In the genomic region with DNA sequence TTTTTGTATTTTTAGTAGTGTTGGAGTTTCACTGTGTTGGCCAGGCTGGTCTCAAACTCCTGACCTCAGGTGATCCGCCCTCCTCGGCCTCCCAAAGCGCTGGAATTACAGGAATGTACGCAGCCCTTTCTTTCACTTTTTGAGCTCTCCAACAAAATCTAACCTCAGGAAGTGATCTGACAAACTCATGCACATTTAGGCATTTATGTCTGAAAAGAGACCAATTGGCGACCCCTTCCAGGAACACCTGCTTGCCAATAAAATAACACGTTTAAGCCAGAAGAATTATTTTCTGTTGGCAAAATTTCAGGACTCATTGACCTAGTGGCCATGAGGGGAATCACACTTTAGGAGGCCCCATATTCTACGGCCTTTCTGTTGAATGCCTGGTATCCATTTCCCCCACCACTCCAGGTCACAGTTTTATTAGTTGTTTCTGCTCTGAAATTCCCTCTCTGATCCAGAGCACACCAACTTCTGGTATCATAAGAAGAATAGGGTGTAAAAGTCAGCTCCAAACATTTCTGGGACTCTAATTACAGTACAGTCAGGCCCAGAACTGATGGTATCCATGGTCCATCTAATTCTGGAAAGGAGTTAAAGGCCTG, we compare ENCODE assay signal across 10 cellular contexts.
DNase-seq lines count a peak whose midpoint lies in the region; ATAC-seq, FAIRE-seq and TF ChIP-seq lines count a peak whose summit lies in the region.
"Had no signal": no experiment of that assay in that cellular context is flagged by ENCODE, and none has a peak within 500 bp of the region (broad histone marks: within the 10 kb centered on the region; RNA-seq: fewer than 3 reads in every experiment).

No MANE protein-coding gene starts in this region.

- H3K4me1 Mint-ChIP-seq in WTC11: peaks cover 20% of the 10 kb centered on the region
- H3K4me1 Mint-ChIP-seq: CD8-positive, alpha-beta memory T cell had no signal

- H3K4me3 Mint-ChIP-seq in WTC11: no peak overlapping the region
- H3K4me3 Mint-ChIP-seq: CD8-positive, alpha-beta memory T cell had no signal

- ATAC-seq in WTC11: peak; percentile 74
- peak in 1 of 2 donors; percentile 20 for ATAC-seq in right cardiac atrium

- intact Hi-C loops in right cardiac atrium (cut with DNase I): no loop called here

- DNase-seq in activated CD8-positive, alpha-beta memory T cell treated with anti-CD3 and anti-CD28 coated beads for 24 hours: peak; percentile 11
- no peak for DNase-seq in activated CD8-positive, alpha-beta memory T cell treated with anti-CD3 and anti-CD28 coated beads, Interleukin-2, amount 50 U/mL, for 4 hours
- DNase-seq in WTC11 (ENCODE audit: low spot score): no peak
- no peak for DNase-seq in right cardiac atrium
- DNase-seq in urothelium cell line (ENCODE audit: low spot score): peak; percentile 59
- no peak for DNase-seq in NCI-H510A treated with DMSO at 0.1 percent for 48 hours (lab: John Stamatoyannopoulos, UW)
- no peak for DNase-seq in activated CD4-positive, CD25-positive, alpha-beta regulatory T cell (lab: John Stamatoyannopoulos, UW)
- DNase-seq in DMS79 (lab: John Stamatoyannopoulos, UW): no peak
- DNase-seq: CD8-positive, alpha-beta memory T cell; NCI-H1092 treated with DMSO at 0.1 percent for 48 hours had no signal

- peaks cover 36% of the 10 kb centered on the region for H3K9me3 Mint-ChIP-seq in WTC11

- peak; percentile 56 for TF ChIP-seq CTCF in WTC11 (IDR thresholded peaks at IDR 0.05)

- WGBS in right cardiac atrium: 80% methylated on average over 7 of the region's 7 CpGs

- H3K27me3 ChIP-seq in right cardiac atrium (ENCODE audit: control insufficient read depth, insufficient read depth): no peaks in the 10 kb centered on the region

- no peaks in the 10 kb centered on the region for H3K9me3 ChIP-seq in right cardiac atrium (ENCODE audit: control insufficient read depth, low read length)

- H3K4me3 ChIP-seq in right cardiac atrium (ENCODE audit: low read length): no peak overlapping the region

- H3K27ac Mint-ChIP-seq in WTC11: no peak overlapping the region

- FAIRE-seq in urothelium cell line (lab: Jason Lieb, UNC): no peak

- no peaks in the 10 kb centered on the region for H3K4me1 ChIP-seq in right cardiac atrium (ENCODE audit: control insufficient read depth, insufficient read depth, low read length)

- H3K27ac ChIP-seq in right cardiac atrium (ENCODE audit: low read length): peak overlapping the region; percentile 22

- H3K36me3 Mint-ChIP-seq in WTC11: peaks cover 8% of the 10 kb centered on the region; the same call in 1 of the 2 replicates

- POLR2A ChIA-PET in WTC11 (lab: Charles Lee): interaction anchor here (0.9 kb wide), 1 partner anchor 71 kb away, joined by 3 read pairs; no protein-coding TSS in a partner anchor

- H3K27me3 Mint-ChIP-seq in WTC11 (ENCODE audit: low read depth): no peaks in the 10 kb centered on the region

- CTCF ChIA-PET in WTC11 (lab: Charles Lee): interaction anchor here (0.7 to 1.3 kb wide), 5 partner anchors 12 to 310 kb away, joined by 3 to 7 read pairs (median 5); no protein-coding TSS in a partner anchor

TF ChIP-seq in WTC11, 78 proteins besides CTCF, POLR2A, EP300 and RAD21:
- no peak for TF ChIP-seq FOXP1 (CRISPR knock-in tag; IDR thresholded peaks at IDR 0.05; ENCODE audit: borderline replicate concordance)
- TF ChIP-seq TCF7 (CRISPR knock-in tag; IDR thresholded peaks at IDR 0.05; ENCODE audit: low read depth): no peak
- TF ChIP-seq NFYB (CRISPR knock-in tag; conservative IDR thresholded peaks at IDR 0.05; ENCODE audit: low read depth): no peak
- TF ChIP-seq ZNF121 (CRISPR knock-in tag; IDR thresholded peaks at IDR 0.05): no peak
- no peak for TF ChIP-seq GTF2I (CRISPR knock-in tag; conservative IDR thresholded peaks at IDR 0.05)
- no peak for TF ChIP-seq ATF3 (CRISPR knock-in tag; conservative IDR thresholded peaks at IDR 0.05)
- no peak for TF ChIP-seq PRRX2 (CRISPR knock-in tag; IDR thresholded peaks at IDR 0.05)
- no peak for TF ChIP-seq ZNF423 (CRISPR knock-in tag; IDR thresholded peaks at IDR 0.05)
- no peak for TF ChIP-seq FOXK1 (CRISPR knock-in tag; IDR thresholded peaks at IDR 0.05)
- TF ChIP-seq, protein P1, sequence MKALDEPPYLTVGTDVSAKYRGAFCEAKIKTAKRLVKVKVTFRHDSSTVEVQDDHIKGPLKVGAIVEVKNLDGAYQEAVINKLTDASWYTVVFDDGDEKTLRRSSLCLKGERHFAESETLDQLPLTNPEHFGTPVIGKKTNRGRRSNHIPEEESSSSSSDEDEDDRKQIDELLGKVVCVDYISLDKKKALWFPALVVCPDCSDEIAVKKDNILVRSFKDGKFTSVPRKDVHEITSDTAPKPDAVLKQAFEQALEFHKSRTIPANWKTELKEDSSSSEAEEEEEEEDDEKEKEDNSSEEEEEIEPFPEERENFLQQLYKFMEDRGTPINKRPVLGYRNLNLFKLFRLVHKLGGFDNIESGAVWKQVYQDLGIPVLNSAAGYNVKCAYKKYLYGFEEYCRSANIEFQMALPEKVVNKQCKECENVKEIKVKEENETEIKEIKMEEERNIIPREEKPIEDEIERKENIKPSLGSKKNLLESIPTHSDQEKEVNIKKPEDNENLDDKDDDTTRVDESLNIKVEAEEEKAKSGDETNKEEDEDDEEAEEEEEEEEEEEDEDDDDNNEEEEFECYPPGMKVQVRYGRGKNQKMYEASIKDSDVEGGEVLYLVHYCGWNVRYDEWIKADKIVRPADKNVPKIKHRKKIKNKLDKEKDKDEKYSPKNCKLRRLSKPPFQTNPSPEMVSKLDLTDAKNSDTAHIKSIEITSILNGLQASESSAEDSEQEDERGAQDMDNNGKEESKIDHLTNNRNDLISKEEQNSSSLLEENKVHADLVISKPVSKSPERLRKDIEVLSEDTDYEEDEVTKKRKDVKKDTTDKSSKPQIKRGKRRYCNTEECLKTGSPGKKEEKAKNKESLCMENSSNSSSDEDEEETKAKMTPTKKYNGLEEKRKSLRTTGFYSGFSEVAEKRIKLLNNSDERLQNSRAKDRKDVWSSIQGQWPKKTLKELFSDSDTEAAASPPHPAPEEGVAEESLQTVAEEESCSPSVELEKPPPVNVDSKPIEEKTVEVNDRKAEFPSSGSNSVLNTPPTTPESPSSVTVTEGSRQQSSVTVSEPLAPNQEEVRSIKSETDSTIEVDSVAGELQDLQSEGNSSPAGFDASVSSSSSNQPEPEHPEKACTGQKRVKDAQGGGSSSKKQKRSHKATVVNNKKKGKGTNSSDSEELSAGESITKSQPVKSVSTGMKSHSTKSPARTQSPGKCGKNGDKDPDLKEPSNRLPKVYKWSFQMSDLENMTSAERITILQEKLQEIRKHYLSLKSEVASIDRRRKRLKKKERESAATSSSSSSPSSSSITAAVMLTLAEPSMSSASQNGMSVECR (CRISPR knock-in tag; IDR thresholded peaks at IDR 0.05; ENCODE audit: borderline replicate concordance): no peak
- no peak for TF ChIP-seq GRHL2 (CRISPR knock-in tag; IDR thresholded peaks at IDR 0.05; ENCODE audit: insufficient replicate concordance, severe bottlenecking)
- TF ChIP-seq ZNF219 (CRISPR knock-in tag; IDR thresholded peaks at IDR 0.05; ENCODE audit: borderline replicate concordance): no peak
- TF ChIP-seq FOXP4 (CRISPR knock-in tag; IDR thresholded peaks at IDR 0.05): no peak
- TF ChIP-seq, protein P2, sequence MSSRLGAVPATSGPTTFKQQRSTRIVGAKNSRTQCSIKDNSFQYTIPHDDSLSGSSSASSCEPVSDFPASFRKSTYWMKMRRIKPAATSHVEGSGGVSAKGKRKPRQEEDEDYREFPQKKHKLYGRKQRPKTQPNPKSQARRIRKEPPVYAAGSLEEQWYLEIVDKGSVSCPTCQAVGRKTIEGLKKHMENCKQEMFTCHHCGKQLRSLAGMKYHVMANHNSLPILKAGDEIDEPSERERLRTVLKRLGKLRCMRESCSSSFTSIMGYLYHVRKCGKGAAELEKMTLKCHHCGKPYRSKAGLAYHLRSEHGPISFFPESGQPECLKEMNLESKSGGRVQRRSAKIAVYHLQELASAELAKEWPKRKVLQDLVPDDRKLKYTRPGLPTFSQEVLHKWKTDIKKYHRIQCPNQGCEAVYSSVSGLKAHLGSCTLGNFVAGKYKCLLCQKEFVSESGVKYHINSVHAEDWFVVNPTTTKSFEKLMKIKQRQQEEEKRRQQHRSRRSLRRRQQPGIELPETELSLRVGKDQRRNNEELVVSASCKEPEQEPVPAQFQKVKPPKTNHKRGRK (CRISPR knock-in tag; IDR thresholded peaks at IDR 0.05; ENCODE audit: borderline replicate concordance): no peak

Comparison
In these comparisons a context has a peak if more than half of its experiments do, and no peak if none do; other contexts are left out.
1. DNase-seq: peak in activated CD8-positive, alpha-beta memory T cell treated with anti-CD3 and anti-CD28 coated beads for 24 hours (single experiment) and urothelium cell line (single experiment); none in activated CD8-positive, alpha-beta memory T cell treated with anti-CD3 and anti-CD28 coated beads, Interleukin-2, amount 50 U/mL, for 4 hours (single experiment), WTC11 (single experiment), right cardiac atrium (0 of 3), NCI-H510A treated with DMSO at 0.1 percent for 48 hours (single experiment), activated CD4-positive, CD25-positive, alpha-beta regulatory T cell (0 of 4) and DMS79 (single experiment).